20 cellular contexts compared by ENCODE assay signal in the genomic region with DNA sequence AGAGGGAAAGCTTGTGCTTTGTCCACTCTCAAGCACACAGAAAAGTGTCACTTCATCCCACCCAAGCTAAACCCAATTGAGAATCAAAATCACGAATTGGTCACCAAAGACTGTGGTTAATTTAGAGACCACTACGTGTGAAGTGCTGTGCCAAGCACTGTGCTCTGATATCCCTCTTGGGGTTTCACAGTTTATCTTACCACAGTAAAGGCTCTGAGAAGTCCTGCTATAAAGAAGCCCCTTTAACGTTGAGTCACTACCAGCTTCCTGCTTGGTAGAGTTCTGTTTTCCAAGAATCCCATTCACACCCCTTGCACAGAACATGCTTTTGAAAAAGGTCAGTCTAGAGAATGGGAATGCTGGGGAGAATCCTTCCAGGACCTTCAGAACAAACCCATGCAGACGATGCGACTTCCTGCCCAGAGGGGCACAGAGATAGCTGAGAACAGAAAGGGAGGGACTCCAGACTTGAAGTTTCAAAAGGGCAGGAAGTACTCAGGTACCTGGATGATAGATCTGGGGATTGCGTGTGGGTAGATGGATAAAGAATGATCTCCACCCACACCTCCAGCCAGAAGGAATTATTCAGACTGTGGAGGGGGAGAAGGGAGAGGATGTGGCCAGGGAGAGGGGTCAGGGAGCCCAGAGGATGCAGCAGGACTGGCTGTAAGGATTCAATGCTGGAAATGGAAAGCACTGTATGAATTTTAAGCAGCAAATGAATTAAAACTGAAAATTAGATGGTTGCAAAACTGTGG. TPM values are rescaled to one million over a fixed set of nuclear protein-coding genes. Genes with fewer than 3 reads are reported as not detected.
"Had no signal": no experiment of that assay in that cellular context is flagged by ENCODE, and none has a peak within 500 bp of the region (broad histone marks: within the 10 kb centered on the region; RNA-seq: fewer than 3 reads in every experiment).

No MANE protein-coding gene starts in this region.

- H3K4me3 ChIP-seq: body of pancreas, esophagus muscularis mucosa, stomach, thoracic aorta, upper lobe of right lung had no signal

- H3K9me3 ChIP-seq: thoracic aorta, upper lobe of right lung had no signal

- H3K27me3 Mint-ChIP-seq: activated naive CD8-positive, alpha-beta T cell had no signal

- H3K27me3 ChIP-seq: body of pancreas, esophagus muscularis mucosa, upper lobe of right lung had no signal

- H3K79me2 ChIP-seq: parathyroid adenoma had no signal

- DNase-seq: activated CD4-positive, alpha-beta memory T cell treated with anti-CD3 and anti-CD28 coated beads, Interleukin-2, amount 10 ng/mL, durations not matched to agents 7 days and 5 days; activated CD4-positive, alpha-beta T cell treated with anti-CD3 and anti-CD28 coated beads for 36 hours; activated gamma-delta T cell treated with Interleukin-2 at 50 U/mL for 16 hours; activated T-cell treated with anti-CD3 and anti-CD28 coated beads, Interleukin-2, amount 50 U/mL, for 48 hours; amniotic stem cell; caudate nucleus; hippocampal formation; stimulated activated CD4-positive, alpha-beta T cell treated with anti-CD3 and anti-CD28 coated beads, Interleukin-1b, Interleukin-23, amount 100 ng/mL, for 48 hours; stomach; T-helper 1 cell; upper lobe of right lung; WERI-Rb-1 had no signal

- H2AFZ ChIP-seq: parathyroid adenoma had no signal

- H3K9ac ChIP-seq: parathyroid adenoma had no signal

- H3K27ac ChIP-seq: body of pancreas, esophagus muscularis mucosa, parathyroid adenoma, stomach, thoracic aorta, upper lobe of right lung, WERI-Rb-1 had no signal

- H3K4me3 Mint-ChIP-seq: activated CD4-positive, alpha-beta memory T cell treated with anti-CD3 and anti-CD28 coated beads, Interleukin-2, amount 10 ng/mL, durations not matched to agents 7 days and 5 days; activated CD4-positive, alpha-beta T cell treated with anti-CD3 and anti-CD28 coated beads for 36 hours; activated naive CD8-positive, alpha-beta T cell had no signal

- H3K27ac Mint-ChIP-seq: activated CD4-positive, alpha-beta memory T cell treated with anti-CD3 and anti-CD28 coated beads, Interleukin-2, amount 10 ng/mL, durations not matched to agents 7 days and 5 days; activated CD4-positive, alpha-beta T cell treated with anti-CD3 and anti-CD28 coated beads for 36 hours; activated naive CD8-positive, alpha-beta T cell had no signal

- FAIRE-seq: colon, endometrium, keratinocyte had no signal

- H3K36me3 ChIP-seq: esophagus muscularis mucosa, stomach, thoracic aorta, upper lobe of right lung, WERI-Rb-1 had no signal

- H3K4me1 ChIP-seq: body of pancreas, esophagus muscularis mucosa, parathyroid adenoma, upper lobe of right lung had no signal

RNA-seq across cellular contexts. Expression of gene TSPAN18, which starts 18.1 kb away (rescaled TPM):
- polyA plus RNA-seq: keratinocyte had no signal
